1 cellular context compared by ENCODE assay signal in genomic region chr18:59200787-59201186, GRCh38.
TF ChIP-seq lines count a peak whose summit lies in the region.

No MANE protein-coding gene starts in this region.

TF ChIP-seq in GM23338, 12 proteins besides CTCF, POLR2A, EP300 and RAD21 (continued from another document):
- TF ChIP-seq, protein P1, sequence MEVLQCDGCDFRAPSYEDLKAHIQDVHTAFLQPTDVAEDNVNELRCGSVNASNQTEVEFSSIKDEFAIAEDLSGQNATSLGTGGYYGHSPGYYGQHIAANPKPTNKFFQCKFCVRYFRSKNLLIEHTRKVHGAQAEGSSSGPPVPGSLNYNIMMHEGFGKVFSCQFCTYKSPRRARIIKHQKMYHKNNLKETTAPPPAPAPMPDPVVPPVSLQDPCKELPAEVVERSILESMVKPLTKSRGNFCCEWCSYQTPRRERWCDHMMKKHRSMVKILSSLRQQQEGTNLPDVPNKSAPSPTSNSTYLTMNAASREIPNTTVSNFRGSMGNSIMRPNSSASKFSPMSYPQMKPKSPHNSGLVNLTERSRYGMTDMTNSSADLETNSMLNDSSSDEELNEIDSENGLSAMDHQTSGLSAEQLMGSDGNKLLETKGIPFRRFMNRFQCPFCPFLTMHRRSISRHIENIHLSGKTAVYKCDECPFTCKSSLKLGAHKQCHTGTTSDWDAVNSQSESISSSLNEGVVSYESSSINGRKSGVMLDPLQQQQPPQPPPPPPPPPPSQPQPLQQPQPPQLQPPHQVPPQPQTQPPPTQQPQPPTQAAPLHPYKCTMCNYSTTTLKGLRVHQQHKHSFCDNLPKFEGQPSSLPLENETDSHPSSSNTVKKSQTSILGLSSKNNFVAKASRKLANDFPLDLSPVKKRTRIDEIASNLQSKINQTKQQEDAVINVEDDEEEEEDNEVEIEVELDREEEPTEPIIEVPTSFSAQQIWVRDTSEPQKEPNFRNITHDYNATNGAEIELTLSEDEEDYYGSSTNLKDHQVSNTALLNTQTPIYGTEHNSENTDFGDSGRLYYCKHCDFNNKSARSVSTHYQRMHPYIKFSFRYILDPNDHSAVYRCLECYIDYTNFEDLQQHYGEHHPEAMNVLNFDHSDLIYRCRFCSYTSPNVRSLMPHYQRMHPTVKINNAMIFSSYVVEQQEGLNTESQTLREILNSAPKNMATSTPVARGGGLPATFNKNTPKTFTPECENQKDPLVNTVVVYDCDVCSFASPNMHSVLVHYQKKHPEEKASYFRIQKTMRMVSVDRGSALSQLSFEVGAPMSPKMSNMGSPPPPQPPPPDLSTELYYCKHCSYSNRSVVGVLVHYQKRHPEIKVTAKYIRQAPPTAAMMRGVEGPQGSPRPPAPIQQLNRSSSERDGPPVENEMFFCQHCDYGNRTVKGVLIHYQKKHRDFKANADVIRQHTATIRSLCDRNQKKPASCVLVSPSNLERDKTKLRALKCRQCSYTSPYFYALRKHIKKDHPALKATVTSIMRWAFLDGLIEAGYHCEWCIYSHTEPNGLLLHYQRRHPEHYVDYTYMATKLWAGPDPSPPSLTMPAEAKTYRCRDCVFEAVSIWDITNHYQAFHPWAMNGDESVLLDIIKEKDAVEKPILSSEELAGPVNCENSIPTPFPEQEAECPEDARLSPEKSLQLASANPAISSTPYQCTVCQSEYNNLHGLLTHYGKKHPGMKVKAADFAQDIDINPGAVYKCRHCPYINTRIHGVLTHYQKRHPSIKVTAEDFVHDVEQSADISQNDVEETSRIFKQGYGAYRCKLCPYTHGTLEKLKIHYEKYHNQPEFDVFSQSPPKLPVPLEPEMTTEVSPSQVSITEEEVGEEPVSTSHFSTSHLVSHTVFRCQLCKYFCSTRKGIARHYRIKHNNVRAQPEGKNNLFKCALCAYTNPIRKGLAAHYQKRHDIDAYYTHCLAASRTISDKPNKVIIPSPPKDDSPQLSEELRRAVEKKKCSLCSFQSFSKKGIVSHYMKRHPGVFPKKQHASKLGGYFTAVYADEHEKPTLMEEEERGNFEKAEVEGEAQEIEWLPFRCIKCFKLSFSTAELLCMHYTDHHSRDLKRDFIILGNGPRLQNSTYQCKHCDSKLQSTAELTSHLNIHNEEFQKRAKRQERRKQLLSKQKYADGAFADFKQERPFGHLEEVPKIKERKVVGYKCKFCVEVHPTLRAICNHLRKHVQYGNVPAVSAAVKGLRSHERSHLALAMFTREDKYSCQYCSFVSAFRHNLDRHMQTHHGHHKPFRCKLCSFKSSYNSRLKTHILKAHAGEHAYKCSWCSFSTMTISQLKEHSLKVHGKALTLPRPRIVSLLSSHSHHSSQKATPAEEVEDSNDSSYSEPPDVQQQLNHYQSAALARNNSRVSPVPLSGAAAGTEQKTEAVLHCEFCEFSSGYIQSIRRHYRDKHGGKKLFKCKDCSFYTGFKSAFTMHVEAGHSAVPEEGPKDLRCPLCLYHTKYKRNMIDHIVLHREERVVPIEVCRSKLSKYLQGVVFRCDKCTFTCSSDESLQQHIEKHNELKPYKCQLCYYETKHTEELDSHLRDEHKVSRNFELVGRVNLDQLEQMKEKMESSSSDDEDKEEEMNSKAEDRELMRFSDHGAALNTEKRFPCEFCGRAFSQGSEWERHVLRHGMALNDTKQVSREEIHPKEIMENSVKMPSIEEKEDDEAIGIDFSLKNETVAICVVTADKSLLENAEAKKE (CRISPR knock-in tag; IDR thresholded peaks at IDR 0.05) = no peak
TF ChIP-seq in GM23338: peak in this region for 0.
